15 cellular contexts compared by ENCODE assay signal in genomic region chr2:136065907-136066306, GRCh38. TPM values are rescaled to one million over a fixed set of nuclear protein-coding genes. Genes with fewer than 3 reads are reported as not detected.
DNase-seq lines count a peak whose midpoint lies in the region; ATAC-seq and FAIRE-seq lines count a peak whose summit lies in the region.
"Had no signal": no experiment of that assay in that cellular context is flagged by ENCODE, and none has a peak within 500 bp of the region (broad histone marks: within the 10 kb centered on the region; RNA-seq: fewer than 3 reads in every experiment).

No MANE protein-coding gene starts in this region.

- H3K4me3 ChIP-seq in mesodermal cell (ENCODE audit: extremely low read depth, insufficient read depth, low read length, poor library complexity, severe bottlenecking) = no peak overlapping the region

- no peaks in the 10 kb centered on the region for H3K36me3 ChIP-seq in mesodermal cell (ENCODE audit: control insufficient read depth, insufficient read depth, low read length)
- H3K36me3 ChIP-seq: brain microvascular endothelial cell had no signal

- no peak for FAIRE-seq in HTR-8/SVneo (lab: Jason Lieb, UNC)
- FAIRE-seq in frontal cortex (lab: Jason Lieb, UNC) = no peak

- WGBS in mesodermal cell (ENCODE audit: insufficient coverage in 2 of 2), 2 experiments = 87 to 95% methylated on average over 2 to 3 of the region's 3 CpGs

- H3K27ac ChIP-seq in mesodermal cell (ENCODE audit: low read depth, low read length, severe bottlenecking) = peak overlapping the region; percentile 43
- H3K27ac ChIP-seq: brain microvascular endothelial cell had no signal

- ATAC-seq in GM18867 (IDR thresholded peaks at IDR 0.05; ENCODE audit: unreplicated experiment) = peak; percentile 69
- peak; percentile 80 for ATAC-seq in GM21528 (IDR thresholded peaks at IDR 0.05; ENCODE audit: low FRiP score, unreplicated experiment)
- ATAC-seq in HG03175 (IDR thresholded peaks at IDR 0.05; ENCODE audit: unreplicated experiment) = peak; percentile 87
- no peak for ATAC-seq in HG02885 (IDR thresholded peaks at IDR 0.05; ENCODE audit: poor library complexity, unreplicated experiment)

- no peaks in the 10 kb centered on the region for H3K9me3 ChIP-seq in mesodermal cell (ENCODE audit: control insufficient read depth, low read length)

- peaks cover 45% of the 10 kb centered on the region for H3K4me1 ChIP-seq in mesodermal cell (ENCODE audit: control insufficient read depth, insufficient read depth, low read length, poor library complexity, severe bottlenecking)

- no peak for DNase-seq in NOMO-1 (lab: John Stamatoyannopoulos, UW; ENCODE audit: unreplicated experiment in 2 of 2)
- no peak for DNase-seq in HTR-8/SVneo (ENCODE audit: insufficient read length, low spot score)
- DNase-seq in frontal cortex (ENCODE audit: low spot score in 2 of 2) = no peak
- DNase-seq: brain microvascular endothelial cell; erythroblast; HFFc6; naive B cell; NCI-H2029 treated with DMSO at 0.1 percent for 48 hours; stimulated activated CD8-positive, alpha-beta memory T cell treated with anti-CD3 and anti-CD28 coated beads, Interleukin-4, amount 100 ng/mL, for 48 hours had no signal

RNA-seq across cellular contexts. Expression of gene CXCR4, which starts 52.0 kb away (rescaled TPM):
- 45.8 TPM for polyA plus RNA-seq in mesodermal cell (2013, experiment 1 of 2)
- 36.6 TPM for polyA plus RNA-seq in mesodermal cell (2013, experiment 2 of 2)
- total RNA-seq in frontal cortex = 68.5 TPM
- total RNA-seq: HFFc6, IMR-90 had no signal
- polyA plus RNA-seq: IMR-90 had no signal
